ENCODE assay signal across 24 cellular contexts in genomic region chr3:114874447-114874846, GRCh38.
DNase-seq lines count a peak whose midpoint lies in the region; ATAC-seq, FAIRE-seq and TF ChIP-seq lines count a peak whose summit lies in the region.
"Had no signal": no experiment of that assay in that cellular context is flagged by ENCODE, and none has a peak within 500 bp of the region (broad histone marks: within the 10 kb centered on the region; RNA-seq: fewer than 3 reads in every experiment).

No MANE protein-coding gene starts in this region.

- H3K4me1 ChIP-seq in right atrium auricular region (peaks cover 0 to 36% of the 10 kb centered on the region in 2 donors), kidney (ENCODE audit: control insufficient read depth in 1 of 2, insufficient read depth in 1 of 2, low read depth in 1 of 2, low read length in 2 of 2) (peaks cover 9 to 10% of the 10 kb centered on the region in 2 donors)

- H3K27me3 ChIP-seq in right atrium auricular region: no peaks in the 10 kb centered on the region
- H3K27me3 ChIP-seq: neutrophil, upper lobe of left lung had no signal

- H3K36me3 ChIP-seq in right atrium auricular region (no peaks in the 10 kb centered on the region), kidney (ENCODE audit: control insufficient read depth in 1 of 2, insufficient read depth in 2 of 2, low read length in 2 of 2) (no peaks in the 10 kb centered on the region)
- H3K36me3 ChIP-seq: neutrophil, upper lobe of left lung had no signal

- intact Hi-C loops in Right ventricle myocardium inferior (cut with DNase I) (no loop called here), kidney (cut with DNase I) (no loop called here), posterior vena cava (cut with DNase I) (no loop called here)

- DNase-seq in Right ventricle myocardium inferior (ENCODE audit: missing footprints) (no peak), right atrium auricular region (ENCODE audit: low spot score) (no peak), kidney (peak; percentile 22), posterior vena cava (ENCODE audit: low spot score) (peak; percentile 58), NCI-H2227 (lab: John Stamatoyannopoulos, UW; ENCODE audit: unreplicated experiment) (no peak)
- DNase-seq in activated T-cell treated with anti-CD3 and anti-CD28 coated beads, Interleukin-2, amount 50 U/mL, for 4 hours: no peak
- DNase-seq: activated B cell treated with CpG ODN at 0.5 μM for 24 hours; activated CD8-positive, alpha-beta T cell treated with anti-CD3 and anti-CD28 coated beads, Interleukin-2, amount 10 ng/mL, durations not matched to agents 7 days and 5 days; activated naive CD4-positive, alpha-beta T cell treated with anti-CD3 and anti-CD28 coated beads, Interleukin-2, amount 50 U/mL, for 16 hours; activated T-cell treated with anti-CD3 and anti-CD28 coated beads, Interleukin-2, amount 50 U/mL, for 24 hours; kidney glomerular epithelial cell; NCI-H1417 treated with DMSO at 0.1 percent for 48 hours; NCI-H82; stimulated activated CD4-positive, alpha-beta T cell treated with anti-CD3 and anti-CD28 coated beads, Interleukin-1b, Interleukin-23, amount 100 ng/mL, for 48 hours; stimulated activated naive CD8-positive, alpha-beta T cell treated with anti-CD3 and anti-CD28 coated beads, Interleukin-15, Interleukin-2, amounts not matched to agents 100 U/mL and 50 U/mL, for 24 hours; upper lobe of left lung had no signal

- H3K9me3 ChIP-seq in right atrium auricular region (no peaks in the 10 kb centered on the region), kidney (ENCODE audit: control insufficient read depth in 1 of 2, low read length in 2 of 2) (no peaks in the 10 kb centered on the region)
- H3K9me3 ChIP-seq: neutrophil, upper lobe of left lung had no signal

- H3K4me3 Mint-ChIP-seq in activated T-cell treated with anti-CD3 and anti-CD28 coated beads, Interleukin-2, amount 50 U/mL, for 4 hours: no peak overlapping the region
- H3K4me3 Mint-ChIP-seq: activated B cell treated with CpG ODN at 0.5 μM for 24 hours; activated CD8-positive, alpha-beta T cell treated with anti-CD3 and anti-CD28 coated beads, Interleukin-2, amount 10 ng/mL, durations not matched to agents 7 days and 5 days; activated T-cell treated with anti-CD3 and anti-CD28 coated beads, Interleukin-2, amount 50 U/mL, for 24 hours had no signal

- H3K9me3 Mint-ChIP-seq in activated T-cell treated with anti-CD3 and anti-CD28 coated beads, Interleukin-2, amount 50 U/mL, for 4 hours: no peaks in the 10 kb centered on the region
- H3K9me3 Mint-ChIP-seq: activated B cell treated with CpG ODN at 0.5 μM for 24 hours; activated T-cell treated with anti-CD3 and anti-CD28 coated beads, Interleukin-2, amount 50 U/mL, for 24 hours had no signal

- H3K9ac ChIP-seq in kidney (ENCODE audit: low read length in 2 of 2): no peak overlapping the region

- no peaks in the 10 kb centered on the region for H3K27me3 Mint-ChIP-seq in activated T-cell treated with anti-CD3 and anti-CD28 coated beads, Interleukin-2, amount 50 U/mL, for 4 hours (ENCODE audit: low read depth)
- H3K27me3 Mint-ChIP-seq: activated B cell treated with CpG ODN at 0.5 μM for 24 hours; activated T-cell treated with anti-CD3 and anti-CD28 coated beads, Interleukin-2, amount 50 U/mL, for 24 hours had no signal

- H3K27ac ChIP-seq in right atrium auricular region (peak overlapping the region in 1 of 2 donors; percentile 14), kidney (ENCODE audit: low read depth in 2 of 2, low read length in 2 of 2) (no peak overlapping the region)
- H3K27ac ChIP-seq: C4-2B, neutrophil, upper lobe of left lung had no signal

- peak; percentile 61 for ATAC-seq in Right ventricle myocardium inferior
- no peak for ATAC-seq in activated T-cell treated with anti-CD3 and anti-CD28 coated beads, Interleukin-2, amount 50 U/mL, for 4 hours
- no peak for ATAC-seq in GM18868 (IDR thresholded peaks at IDR 0.05; ENCODE audit: unreplicated experiment)
- ATAC-seq in HG02840 (IDR thresholded peaks at IDR 0.05; ENCODE audit: low FRiP score, unreplicated experiment): no peak
- ATAC-seq: activated CD8-positive, alpha-beta T cell treated with anti-CD3 and anti-CD28 coated beads, Interleukin-2, amount 10 ng/mL, durations not matched to agents 7 days and 5 days; GM12878; stimulated activated naive CD8-positive, alpha-beta T cell treated with anti-CD3 and anti-CD28 coated beads, Interleukin-15, Interleukin-2, amounts not matched to agents 100 U/mL and 50 U/mL, for 24 hours had no signal

- peaks cover 25% of the 10 kb centered on the region for H3K36me3 Mint-ChIP-seq in activated T-cell treated with anti-CD3 and anti-CD28 coated beads, Interleukin-2, amount 50 U/mL, for 4 hours (ENCODE audit: insufficient read depth)

- TF ChIP-seq CTCF in right atrium auricular region (IDR thresholded peaks at IDR 0.05) (no peak), kidney (IDR thresholded peaks at IDR 0.05; ENCODE audit: borderline replicate concordance, extremely low read depth, insufficient read depth) (no peak)

- H3K4me3 ChIP-seq in right atrium auricular region (no peak overlapping the region), kidney (ENCODE audit: low read length in 2 of 2) (no peak overlapping the region)
- H3K4me3 ChIP-seq: GM12878, upper lobe of left lung had no signal

- H3K4me1 Mint-ChIP-seq in activated T-cell treated with anti-CD3 and anti-CD28 coated beads, Interleukin-2, amount 50 U/mL, for 4 hours (ENCODE audit: low read depth): peaks cover 2% of the 10 kb centered on the region

- FAIRE-seq in kidney (lab: Jason Lieb, UNC): no peak
- FAIRE-seq: astrocyte, colon, G401.6, GM12878 had no signal

Comparison
In these comparisons a context has a peak if more than half of its experiments do, and no peak if none do; other contexts are left out.
1. DNase-seq: peak in kidney (single experiment) and posterior vena cava (single experiment); none in Right ventricle myocardium inferior (single experiment), right atrium auricular region (single experiment), NCI-H2227 (single experiment) and activated T-cell treated with anti-CD3 and anti-CD28 coated beads, Interleukin-2, amount 50 U/mL, for 4 hours (single experiment).